ENCODE assay signal across 2 cellular contexts in the genomic region with DNA sequence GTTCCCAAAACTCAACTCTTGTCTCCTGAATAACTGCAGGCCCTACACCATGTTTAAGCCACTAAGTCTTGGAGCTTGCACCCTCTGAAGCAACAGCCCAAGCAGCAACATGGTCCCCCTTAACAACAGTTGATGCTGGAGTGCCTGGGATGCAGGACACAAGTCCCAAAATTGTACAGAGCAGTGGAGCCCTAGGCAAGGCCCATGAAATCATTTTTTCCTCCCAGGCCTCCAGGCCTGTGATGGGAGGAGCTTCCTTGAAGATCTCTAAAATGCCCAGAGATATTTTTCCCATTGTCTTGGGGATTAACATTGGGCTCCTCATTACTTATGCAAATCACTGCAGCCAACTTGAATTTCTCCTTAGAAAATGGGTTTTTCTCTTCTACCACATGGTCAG.
TF ChIP-seq lines count a peak whose summit lies in the region.

No MANE protein-coding gene starts in this region.

TF ChIP-seq in HepG2, 621 proteins besides CTCF, POLR2A, EP300 and RAD21:
- TF ChIP-seq ZNF468 (CRISPR knock-in tag; IDR thresholded peaks at IDR 0.05) (no peak), NR2F1 (CRISPR knock-in tag; IDR thresholded peaks at IDR 0.05) (no peak), RBFOX2 (IDR thresholded peaks at IDR 0.05; ENCODE audit: low read depth, low read length) (no peak), ZFP36 (IDR thresholded peaks at IDR 0.05; ENCODE audit: borderline replicate concordance, low read depth, low read length, partially characterized antibody) (peak; percentile 27)

TF ChIP-seq in K562, 482 proteins besides CTCF, POLR2A, EP300 and RAD21:
- no peak for TF ChIP-seq BRF1 (IDR thresholded peaks at IDR 0.05; ENCODE audit: borderline replicate concordance, extremely low read depth, insufficient read length)
- TF ChIP-seq ZFP36 (IDR thresholded peaks at IDR 0.05; ENCODE audit: low read depth, low read length, partially characterized antibody) = peak; percentile 70
- TF ChIP-seq FOXK2 (conservative IDR thresholded peaks at IDR 0.05 in 1 of 2, IDR thresholded peaks at IDR 0.05 in 1 of 2; ENCODE audit: low read depth in 2 of 2) = no peak
